ENCODE assay signal across 12 cellular contexts in the genomic region with DNA sequence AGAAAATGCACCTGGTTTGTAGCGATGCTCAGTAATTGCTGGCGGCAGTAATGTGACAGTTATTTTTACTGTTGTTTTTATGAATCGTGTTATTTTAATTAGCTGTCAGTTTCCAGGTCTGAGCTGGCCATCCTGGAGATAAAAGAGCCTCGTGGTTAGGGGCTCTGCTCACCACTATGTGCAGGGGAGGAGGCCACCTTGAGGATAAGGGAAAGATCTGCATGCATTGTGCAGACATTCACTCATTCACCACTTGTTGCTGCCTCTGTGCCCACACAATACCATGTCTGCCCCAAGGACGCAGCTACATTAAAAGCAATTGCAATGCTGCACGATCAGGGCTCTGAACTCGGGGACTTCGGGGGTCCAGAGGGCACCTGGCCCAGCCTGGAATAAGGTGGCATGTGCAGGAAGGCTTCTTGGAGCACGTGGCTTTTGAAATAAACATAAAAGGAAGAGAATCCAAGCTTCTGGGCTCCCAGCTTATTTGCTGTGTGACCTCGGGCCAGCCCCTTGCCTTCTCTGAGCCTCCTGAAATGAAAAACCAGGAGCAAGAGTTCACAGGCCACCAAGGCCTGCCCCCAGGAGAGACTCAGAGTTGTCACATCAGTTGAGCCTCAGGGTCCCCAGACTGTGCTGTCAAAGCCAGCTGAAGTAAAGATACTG. TPM values are rescaled to one million over a fixed set of nuclear protein-coding genes. Genes with fewer than 3 reads are reported as not detected.
DNase-seq lines count a peak whose midpoint lies in the region; ATAC-seq and TF ChIP-seq lines count a peak whose summit lies in the region.
"Had no signal": no experiment of that assay in that cellular context is flagged by ENCODE, and none has a peak within 500 bp of the region (broad histone marks: within the 10 kb centered on the region; RNA-seq: fewer than 3 reads in every experiment).

No MANE protein-coding gene starts in this region.

- H3K36me3 ChIP-seq in IMR-90 (ENCODE audit: control insufficient read depth, insufficient read depth, low read length): no peaks in the 10 kb centered on the region
- no peaks in the 10 kb centered on the region for H3K36me3 ChIP-seq in naive thymus-derived CD4-positive, alpha-beta T cell (ENCODE audit: control insufficient read depth in 2 of 3, insufficient read depth in 3 of 3, low read length in 3 of 3)

- POLR2A ChIA-PET in IMR-90 (lab: Charles Lee; ENCODE audit: unreplicated experiment): no interaction called here
- POLR2A ChIA-PET in naive thymus-derived CD4-positive, alpha-beta T cell (lab: Charles Lee): no interaction called here

- 0 out of 2 replicates have a peak overlapping the region, but pooled peaks have one; percentile 11 for H3K23ac ChIP-seq in IMR-90 (ENCODE audit: low read depth, low read length)

- 0 out of 3 replicates have a peak overlapping the region, but pooled peaks have one; percentile 42 for H2BK15ac ChIP-seq in IMR-90 (ENCODE audit: low read depth, low read length)

- CTCF ChIA-PET in IMR-90 (lab: Yijun Ruan, JAX): interaction anchor here (0.7 kb wide), 1 partner anchor 211 kb away, joined by 3 read pairs; no protein-coding TSS in a partner anchor
- CTCF ChIA-PET in naive thymus-derived CD4-positive, alpha-beta T cell (lab: Charles Lee): no interaction called here

- no peak overlapping the region for H2BK5ac ChIP-seq in IMR-90 (ENCODE audit: low read depth, low read length, poor library complexity, severe bottlenecking)

- H3K9me3 Mint-ChIP-seq in nephron progenitor cell (no peaks in the 10 kb centered on the region), endothelial cell (ENCODE audit: unreplicated experiment) (no peaks in the 10 kb centered on the region)
- H3K9me3 Mint-ChIP-seq in naive thymus-derived CD4-positive, alpha-beta T cell: peaks cover 0 to 2% (median 0%) of the 10 kb centered on the region in 11 donors
- H3K9me3 Mint-ChIP-seq: CD8-positive, alpha-beta memory T cell; memory B cell had no signal

- peak overlapping the region; percentile 53; the same call in 1 of the 2 replicates for H3K27ac ChIP-seq in IMR-90 (ENCODE audit: insufficient read depth, low read length)
- H3K27ac ChIP-seq in naive thymus-derived CD4-positive, alpha-beta T cell (ENCODE audit: low read depth, low read length): no peak overlapping the region

- H3K4me3 ChIP-seq in AG10803 (ENCODE audit: low read length) (no peak overlapping the region), IMR-90 (ENCODE audit: insufficient read depth, low read depth, low read length) (no peak overlapping the region)
- no peak overlapping the region for H3K4me3 ChIP-seq in naive thymus-derived CD4-positive, alpha-beta T cell (ENCODE audit: low read length)

- no peak overlapping the region for H2AK9ac ChIP-seq in IMR-90 (replicated peaks; ENCODE audit: low read depth, low read length, poor library complexity)

- H3K9me3 ChIP-seq in IMR-90 (ENCODE audit: control insufficient read depth, insufficient read depth, low read length): no peaks in the 10 kb centered on the region
- no peaks in the 10 kb centered on the region for H3K9me3 ChIP-seq in naive thymus-derived CD4-positive, alpha-beta T cell (ENCODE audit: control insufficient read depth in 2 of 3, low read length in 3 of 3)

- H3K14ac ChIP-seq in IMR-90 (replicated peaks; ENCODE audit: low read depth, low read length): peak overlapping the region; percentile 44; the same call in 1 of the 2 replicates

- no peaks in the 10 kb centered on the region for H3K27me3 ChIP-seq in IMR-90 (ENCODE audit: control insufficient read depth, insufficient read depth, low read length)
- no peaks in the 10 kb centered on the region for H3K27me3 ChIP-seq in naive thymus-derived CD4-positive, alpha-beta T cell (ENCODE audit: control insufficient read depth in 2 of 2, insufficient read depth in 2 of 2, low read length in 2 of 2)

- no peak overlapping the region for H3K56ac ChIP-seq in IMR-90 (ENCODE audit: extremely low read depth, insufficient read depth, low read length)

- H3K4me2 ChIP-seq in IMR-90 (ENCODE audit: low read depth, low read length): no peak overlapping the region

- H3K36me3 Mint-ChIP-seq in nephron progenitor cell (ENCODE audit: low read depth) (no peaks in the 10 kb centered on the region), endothelial cell (ENCODE audit: low read depth, unreplicated experiment) (no peaks in the 10 kb centered on the region)
- H3K36me3 Mint-ChIP-seq in naive thymus-derived CD4-positive, alpha-beta T cell: no peaks in the 10 kb centered on the region
- H3K36me3 Mint-ChIP-seq: CD8-positive, alpha-beta memory T cell; memory B cell had no signal

- dilution Hi-C loops in IMR-90 (cut with HindIII; ENCODE audit: low sequenced_read_pairs, unreplicated experiment): no loop called here

- H3K9ac ChIP-seq in IMR-90 (ENCODE audit: low read depth, low read length): no peak overlapping the region

- H3K9me1 ChIP-seq in IMR-90 (ENCODE audit: insufficient read depth, low read length): peaks cover 15% of the 10 kb centered on the region

- H4K8ac ChIP-seq in IMR-90 (ENCODE audit: low read depth in 2 of 2, low read length in 2 of 2): peak overlapping the region; percentile 8 to 14; a peak in 3 of 4 replicates

- no peaks in the 10 kb centered on the region for H4K20me1 ChIP-seq in IMR-90 (ENCODE audit: insufficient read depth, low read length)

- H2BK20ac ChIP-seq in IMR-90 (ENCODE audit: low read depth, low read length): peak overlapping the region; percentile 51

- 0 out of 2 replicates have a peak, but pooled peaks have one; percentile 14 for TF ChIP-seq CTCF in AG10803 (conservative IDR thresholded peaks at IDR 0.05; ENCODE audit: low read length)
- TF ChIP-seq CTCF in IMR-90 (conservative IDR thresholded peaks at IDR 0.05; ENCODE audit: low read depth, low read length): 0 out of 2 replicates have a peak, but pooled peaks have one; percentile 22
- no peak for TF ChIP-seq CTCF in nephron progenitor cell (IDR thresholded peaks at IDR 0.05)
- TF ChIP-seq CTCF in endothelial cell (IDR thresholded peaks at IDR 0.05; ENCODE audit: unreplicated experiment): no peak

- H3K18ac ChIP-seq in IMR-90 (ENCODE audit: low read depth, low read length): peak overlapping the region; percentile 14; the same call in 1 of the 2 replicates

- TF ChIP-seq POLR2A in IMR-90 (IDR thresholded peaks at IDR 0.05; ENCODE audit: low read depth, low read length): no peak

- 88% methylated on average over 1 of the region's 10 CpGs; no CpG with 5 or more reads in 1 of the 2 experiments for WGBS in IMR-90 (ENCODE audit: extremely low coverage in 2 of 2, insufficient read length in 1 of 2), 2 experiments

- peak overlapping the region; percentile 68 for H3K4ac ChIP-seq in IMR-90 (ENCODE audit: low read depth, low read length)

- H3K27ac Mint-ChIP-seq in nephron progenitor cell (no peak overlapping the region), endothelial cell (ENCODE audit: unreplicated experiment) (no peak overlapping the region)
- no peak overlapping the region for H3K27ac Mint-ChIP-seq in naive thymus-derived CD4-positive, alpha-beta T cell
- H3K27ac Mint-ChIP-seq: memory B cell had no signal

- intact Hi-C loops in IMR-90 (cut with micrococcal nuclease): no loop called here
- intact Hi-C loops in naive thymus-derived CD4-positive, alpha-beta T cell (cut with micrococcal nuclease): no loop called here

- 0 out of 2 replicates have a peak overlapping the region, but pooled peaks have one; percentile 10 for H4K91ac ChIP-seq in IMR-90 (ENCODE audit: insufficient read depth, low read depth, low read length)

- H3K4me3 Mint-ChIP-seq in nephron progenitor cell (peak overlapping the region; percentile 5), endothelial cell (ENCODE audit: unreplicated experiment) (no peak overlapping the region)
- no peak overlapping the region for H3K4me3 Mint-ChIP-seq in naive thymus-derived CD4-positive, alpha-beta T cell
- H3K4me3 Mint-ChIP-seq: CD8-positive, alpha-beta memory T cell; memory B cell had no signal

- BruUV-seq in IMR-90 (replicated peaks; lab: Mats Ljungman, UMichigan): no TSS peak

- peak overlapping the region; percentile 74 for H2BK120ac ChIP-seq in IMR-90 (ENCODE audit: low read depth, low read length)

- in situ Hi-C loops in IMR-90 (cut with MboI; ENCODE audit: low sequenced_read_pairs): no loop called here

- H3K79me1 ChIP-seq in IMR-90 (ENCODE audit: low read depth in 1 of 2, low read length in 2 of 2): peaks cover 0 to 5% of the 10 kb centered on the region in 2 experiments; a peak in 1 of 4 replicates

- no peak for ATAC-seq in IMR-90 (ENCODE audit: low read depth)
- no peak for ATAC-seq in naive thymus-derived CD4-positive, alpha-beta T cell

- H3K4me1 Mint-ChIP-seq in nephron progenitor cell (peaks cover 63% of the 10 kb centered on the region), endothelial cell (ENCODE audit: unreplicated experiment) (no peaks in the 10 kb centered on the region)
- H3K4me1 Mint-ChIP-seq in naive thymus-derived CD4-positive, alpha-beta T cell: no peaks in the 10 kb centered on the region
- H3K4me1 Mint-ChIP-seq: CD8-positive, alpha-beta memory T cell; memory B cell had no signal

- peak overlapping the region; percentile 45; the same call in 1 of the 2 replicates for H2AK5ac ChIP-seq in IMR-90 (ENCODE audit: low read depth, low read length)

- H3K4me1 ChIP-seq in IMR-90 (ENCODE audit: control insufficient read depth, insufficient read depth, low read length): peaks cover 29% of the 10 kb centered on the region
- H3K4me1 ChIP-seq in naive thymus-derived CD4-positive, alpha-beta T cell (ENCODE audit: control insufficient read depth in 2 of 2, insufficient read depth in 2 of 2, low read length in 2 of 2): no peaks in the 10 kb centered on the region

- peaks cover 35% of the 10 kb centered on the region for H3K27me3 Mint-ChIP-seq in nephron progenitor cell (ENCODE audit: low read depth, poor library complexity)
- H3K27me3 Mint-ChIP-seq in endothelial cell (ENCODE audit: unreplicated experiment): peaks cover 16% of the 10 kb centered on the region
- peaks cover 0 to 53% (median 25%) of the 10 kb centered on the region in 5 donors for H3K27me3 Mint-ChIP-seq in naive thymus-derived CD4-positive, alpha-beta T cell

- H4K5ac ChIP-seq in IMR-90 (ENCODE audit: low read depth, low read length): no peak overlapping the region

- DNase-seq in AG10803 (ENCODE audit: low read depth) (no peak), IMR-90 (no peak), dermis blood vessel endothelial cell (peak; percentile 15), nephron progenitor cell (no peak), T-helper 9 cell (no peak), endothelial cell (ENCODE audit: low spot score) (no peak), midbrain (lab: John Stamatoyannopoulos, UW) (no peak)
- no peak for DNase-seq in naive thymus-derived CD4-positive, alpha-beta T cell
- DNase-seq: NCI-H1105; stimulated activated CD4-positive, alpha-beta T cell treated with anti-CD3 and anti-CD28 coated beads, Interleukin-4, amount 100 ng/mL, for 1 hour had no signal

- peak overlapping the region; percentile 75 for H2AFZ ChIP-seq in IMR-90 (replicated peaks; ENCODE audit: low read length, poor library complexity)

- TF ChIP-seq RAD21 in IMR-90 (IDR thresholded peaks at IDR 0.05; ENCODE audit: low read length): peak; percentile 49

RNA-seq across cellular contexts. Expression of gene SHISAL1, which starts 44.7 kb away (rescaled TPM):
- 1.1 and 1.4 TPM in 2 replicates for total RNA-seq in IMR-90 (2012; rRNA removed)
- 0.83 and 1.0 TPM in 2 replicates for polyA plus RNA-seq in IMR-90 (2012; rRNA removed)
- polyA plus RNA-seq in IMR-90 (2012; cell fraction: cytosol; rRNA removed): 0.36 and 0.56 TPM in 2 replicates
- polyA plus RNA-seq in IMR-90 (2012; cell fraction: nucleus; rRNA removed; ENCODE audit: low replicate concordance): 0.84 and 1.00 TPM in 2 replicates
- not detected in 2 replicates for total RNA-seq in dermis blood vessel endothelial cell
- total RNA-seq in endothelial cell (ENCODE audit: unreplicated experiment): 6.5 TPM
- total RNA-seq in naive thymus-derived CD4-positive, alpha-beta T cell: not detected
- not detected for polyA plus RNA-seq in naive thymus-derived CD4-positive, alpha-beta T cell
- total RNA-seq: CD8-positive, alpha-beta memory T cell had no signal
- polyA plus RNA-seq: CD8-positive, alpha-beta memory T cell had no signal

Comparison
In these comparisons a context has a peak if more than half of its experiments do, and no peak if none do; other contexts are left out.
1. CTCF ChIP-seq: peak in AG10803 (single experiment) and IMR-90 (single experiment); none in nephron progenitor cell (single experiment) and endothelial cell (single experiment).